ENCODE assay signal across 10 cellular contexts in genomic region chr11:122741613-122742012, GRCh38.
DNase-seq lines count a peak whose midpoint lies in the region; ATAC-seq, FAIRE-seq and TF ChIP-seq lines count a peak whose summit lies in the region.
"Had no signal": no experiment of that assay in that cellular context is flagged by ENCODE, and none has a peak within 500 bp of the region (broad histone marks: within the 10 kb centered on the region; RNA-seq: fewer than 3 reads in every experiment).

No MANE protein-coding gene starts in this region.

- no peak overlapping the region for H2BK120ac ChIP-seq in H1 (replicated peaks; ENCODE audit: low read depth, low read length)

- H3K36me3 Mint-ChIP-seq in mesothelial cell of epicardium (no peaks in the 10 kb centered on the region), endodermal cell (ENCODE audit: low read depth) (no peaks in the 10 kb centered on the region), neural progenitor cell (no peaks in the 10 kb centered on the region)

- no peak overlapping the region for H2BK15ac ChIP-seq in H1 (ENCODE audit: low read length)

- peaks cover 0 to 6% (median 0%) of the 10 kb centered on the region in 4 experiments; a peak in 1 of 7 replicates for H3K27me3 ChIP-seq in H1 (replicated peaks in 1 of 4; ENCODE audit: control insufficient read depth in 3 of 4, extremely low read depth in 1 of 4, insufficient read depth in 3 of 4, low read length in 3 of 4)
- H3K27me3 ChIP-seq in tibial nerve: no peaks in the 10 kb centered on the region
- H3K27me3 ChIP-seq in endodermal cell (ENCODE audit: control insufficient read depth, insufficient read depth, low read length, poor library complexity, severe bottlenecking): peaks cover 9% of the 10 kb centered on the region
- H3K27me3 ChIP-seq in neural progenitor cell: no peaks in the 10 kb centered on the region

- no peak for FAIRE-seq in H1 (lab: Jason Lieb, UNC)

- H3K4me3 Mint-ChIP-seq in mesothelial cell of epicardium: no peak overlapping the region
- H3K4me3 Mint-ChIP-seq in endodermal cell: no peak overlapping the region
- no peak overlapping the region for H3K4me3 Mint-ChIP-seq in neural progenitor cell

- whole genome bisulfite sequencing in H1 (ENCODE audit: extremely low coverage in 1 of 2, insufficient coverage in 1 of 2, insufficient read length in 1 of 2, insufficient replicate concordance in 2 of 2, low coverage in 1 of 2, low lambda C conversion rate in 2 of 2, missing lambda C conversion rate in 1 of 2), 2 experiments: 88% methylated on average over 5 of the region's 6 CpGs; no CpG with 5 or more reads in 1 of the 2 experiments
- 48 to 51% methylated on average over 6 of the region's 6 CpGs for WGBS in tibial nerve, 2 donors
- WGBS in endodermal cell (ENCODE audit: insufficient coverage in 1 of 2, insufficient read length in 1 of 2), 2 experiments: 73 to 84% methylated on average over 4 to 6 of the region's 6 CpGs

- H4K20me1 ChIP-seq in H1 (replicated peaks in 1 of 2; ENCODE audit: control insufficient read depth in 1 of 2, insufficient read depth in 2 of 2, low read length in 2 of 2): peaks cover 0 to 5% of the 10 kb centered on the region in 2 experiments
- H4K20me1 ChIP-seq in neural progenitor cell (ENCODE audit: low read depth): no peaks in the 10 kb centered on the region

- H2AK5ac ChIP-seq in H1 (ENCODE audit: low read depth, low read length): no peak overlapping the region

- H3K79me1 ChIP-seq in H1 (ENCODE audit: low read depth, low read length): no peaks in the 10 kb centered on the region

- no peak for ATAC-seq in HG03175 (IDR thresholded peaks at IDR 0.05; ENCODE audit: unreplicated experiment)
- ATAC-seq in HG02852 (IDR thresholded peaks at IDR 0.05; ENCODE audit: unreplicated experiment): no peak

- no peaks in the 10 kb centered on the region for H3K36me3 ChIP-seq in H1 (ENCODE audit: control insufficient read depth in 2 of 4, insufficient read depth in 4 of 4, low read length in 3 of 4)
- no peaks in the 10 kb centered on the region for H3K36me3 ChIP-seq in tibial nerve
- H3K36me3 ChIP-seq in endodermal cell (ENCODE audit: control insufficient read depth, insufficient read depth, low read length): no peaks in the 10 kb centered on the region
- H3K36me3 ChIP-seq in neural progenitor cell: no peaks in the 10 kb centered on the region

- H3K27me3 Mint-ChIP-seq in mesothelial cell of epicardium (ENCODE audit: low read depth): peaks cover 1% of the 10 kb centered on the region
- H3K27me3 Mint-ChIP-seq in endodermal cell (ENCODE audit: insufficient read depth): no peaks in the 10 kb centered on the region
- H3K27me3 Mint-ChIP-seq in neural progenitor cell (ENCODE audit: insufficient read depth, low read depth): peaks cover 3% of the 10 kb centered on the region

- no peaks in the 10 kb centered on the region; a peak in 1 of 4 replicates for H3K79me2 ChIP-seq in H1 (ENCODE audit: control insufficient read depth in 1 of 2, insufficient read depth in 2 of 2, low read length in 2 of 2)
- H3K79me2 ChIP-seq in neural progenitor cell (ENCODE audit: low read depth): no peaks in the 10 kb centered on the region

- TF ChIP-seq POLR2A in H1 (IDR thresholded peaks at IDR 0.05; ENCODE audit: control extremely low read depth in 1 of 2, low read depth in 2 of 2, low read length in 2 of 2) (no peak), tibial nerve (IDR thresholded peaks at IDR 0.05) (no peak)

- H3K4me3 ChIP-seq in H1 (ENCODE audit: extremely low read depth in 1 of 4, insufficient read depth in 2 of 4, low read depth in 3 of 4, low read length in 4 of 4) (no peak overlapping the region), tibial nerve (no peak overlapping the region), endodermal cell (ENCODE audit: low read length) (no peak overlapping the region), neural progenitor cell (no peak overlapping the region)

- H3K27ac ChIP-seq in H1 (ENCODE audit: low read depth, low read length) (no peak overlapping the region), tibial nerve (peak overlapping the region in 3 of 4 donors; percentile 61 to 75 (median 74)), endodermal cell (ENCODE audit: low read depth, low read length) (no peak overlapping the region), neural progenitor cell (no peak overlapping the region)
- H3K27ac ChIP-seq: epithelial cell of prostate had no signal

- no peak overlapping the region for H3K9ac ChIP-seq in H1 (replicated peaks in 1 of 4; ENCODE audit: extremely low read depth in 1 of 4, low read depth in 3 of 4, low read length in 3 of 4)
- H3K9ac ChIP-seq in endodermal cell (ENCODE audit: extremely low read depth, low read length, poor library complexity, severe bottlenecking): no peak overlapping the region
- H3K9ac ChIP-seq in neural progenitor cell: no peak overlapping the region

- no peak overlapping the region for H4K8ac ChIP-seq in H1 (ENCODE audit: extremely low read depth, insufficient read depth, low read length)

- H3K14ac ChIP-seq in H1 (ENCODE audit: insufficient read length): no peak overlapping the region

- no peak overlapping the region for H2BK12ac ChIP-seq in H1 (ENCODE audit: low read depth, low read length)

- TF ChIP-seq EP300 in H1 (IDR thresholded peaks at IDR 0.05; ENCODE audit: borderline replicate concordance in 1 of 2, low read depth in 2 of 2, low read length in 2 of 2) (no peak), tibial nerve (IDR thresholded peaks at IDR 0.05) (peak in 1 of 2 donors; percentile 62)

- no peak for TF ChIP-seq RAD21 in H1 (IDR thresholded peaks at IDR 0.05 in 1 of 2, conservative IDR thresholded peaks at IDR 0.05 in 1 of 2; ENCODE audit: low read depth in 2 of 2, low read length in 2 of 2)

- no peak overlapping the region for H4K5ac ChIP-seq in H1 (ENCODE audit: insufficient read length, low read depth, low read length)

- peaks cover 10% of the 10 kb centered on the region for H3F3A ChIP-seq in neural progenitor cell (ENCODE audit: low read depth)

- no peak overlapping the region for H2BK5ac ChIP-seq in H1 (ENCODE audit: low read depth, low read length)

- H2BK20ac ChIP-seq in H1 (ENCODE audit: low read length): no peak overlapping the region

- DNase-seq in H1 (ENCODE audit: low read depth in 1 of 2, low spot score in 2 of 2) (no peak), mesothelial cell of epicardium (ENCODE audit: low spot score in 2 of 2, unreplicated experiment in 2 of 2) (no peak), tibial nerve (ENCODE audit: low spot score in 2 of 2) (peak; percentile 18 to 46), endodermal cell (no peak), neural progenitor cell (ENCODE audit: low spot score) (no peak)
- DNase-seq: NCI-H524 treated with DMSO at 0.1 percent for 48 hours had no signal

- H3K56ac ChIP-seq in H1 (replicated peaks; ENCODE audit: insufficient read length, low read depth, low read length): no peak overlapping the region

- no peaks in the 10 kb centered on the region for H3K23me2 ChIP-seq in H1 (ENCODE audit: low read depth, low read length)

- H3K9me3 Mint-ChIP-seq in mesothelial cell of epicardium (no peaks in the 10 kb centered on the region), endodermal cell (no peaks in the 10 kb centered on the region), neural progenitor cell (no peaks in the 10 kb centered on the region)

- H3K27ac Mint-ChIP-seq in mesothelial cell of epicardium (peak overlapping the region; percentile 26), endodermal cell (no peak overlapping the region), neural progenitor cell (no peak overlapping the region)

- no peak overlapping the region for H3K4ac ChIP-seq in H1 (replicated peaks; ENCODE audit: insufficient read length, low read depth, low read length)

- H3K23ac ChIP-seq in H1 (ENCODE audit: insufficient read length): no peak overlapping the region

- H3K18ac ChIP-seq in H1 (ENCODE audit: extremely low read depth, low read length): peak overlapping the region; percentile 54; the same call in 1 of the 2 replicates

- 0 out of 7 replicates have a peak, but pooled peaks cover 0 to 4% (median 1%) of the 10 kb centered on the region in 4 experiments for H3K4me1 ChIP-seq in H1 (replicated peaks in 1 of 4; ENCODE audit: control insufficient read depth in 3 of 4, insufficient read depth in 4 of 4, low read length in 3 of 4)
- peaks cover 0 to 23% (median 8%) of the 10 kb centered on the region in 4 donors for H3K4me1 ChIP-seq in tibial nerve
- peaks cover 3% of the 10 kb centered on the region for H3K4me1 ChIP-seq in endodermal cell (ENCODE audit: control insufficient read depth, insufficient read depth, low read length)
- H3K4me1 ChIP-seq in neural progenitor cell: peaks cover 10% of the 10 kb centered on the region

- H3K4me2 ChIP-seq in H1 (ENCODE audit: insufficient read depth in 1 of 2, low read depth in 2 of 2, low read length in 2 of 2) (no peak overlapping the region), neural progenitor cell (no peak overlapping the region)

- H3K9me3 ChIP-seq in H1 (ENCODE audit: insufficient read depth in 2 of 2, low read depth in 1 of 2, low read length in 1 of 2) (no peaks in the 10 kb centered on the region), tibial nerve (no peaks in the 10 kb centered on the region), endodermal cell (ENCODE audit: control insufficient read depth, low read length) (no peaks in the 10 kb centered on the region), neural progenitor cell (ENCODE audit: low read depth) (no peaks in the 10 kb centered on the region)

- no peak overlapping the region for H4K91ac ChIP-seq in H1 (replicated peaks; ENCODE audit: insufficient read length, low read length)

- H2AFZ ChIP-seq in H1 (ENCODE audit: low read length): no peak overlapping the region
- H2AFZ ChIP-seq in neural progenitor cell (replicated peaks): no peak overlapping the region

- POLR2A ChIA-PET in H1 (lab: Charles Lee; ENCODE audit: partially characterized antibody): no interaction called here

- CTCF ChIA-PET in H1 (lab: Charles Lee; ENCODE audit: partially characterized antibody): interaction anchor here (7.2 kb wide), 1 partner anchor 13 kb away, joined by 40 read pairs; no protein-coding TSS in a partner anchor

- no peak for TF ChIP-seq CTCF in H1 (IDR thresholded peaks at IDR 0.05; ENCODE audit: control extremely low read depth in 1 of 3, insufficient read depth in 1 of 3, low read depth in 1 of 3, low read length in 3 of 3)
- no peak for TF ChIP-seq CTCF in mesothelial cell of epicardium (IDR thresholded peaks at IDR 0.05; ENCODE audit: unreplicated experiment)
- no peak for TF ChIP-seq CTCF in tibial nerve (IDR thresholded peaks at IDR 0.05)
- no peak for TF ChIP-seq CTCF in endodermal cell (conservative IDR thresholded peaks at IDR 0.05)
- no peak for TF ChIP-seq CTCF in neural progenitor cell (IDR thresholded peaks at IDR 0.05)

- peaks cover 14% of the 10 kb centered on the region for H3K4me1 Mint-ChIP-seq in mesothelial cell of epicardium
- peaks cover 15% of the 10 kb centered on the region for H3K4me1 Mint-ChIP-seq in endodermal cell
- H3K4me1 Mint-ChIP-seq in neural progenitor cell: peaks cover 18% of the 10 kb centered on the region

TF ChIP-seq in PFSK-1, 5 proteins besides CTCF, POLR2A, EP300 and RAD21 (continues in another document):
- no peak; the same call in 1 of the 2 replicates for TF ChIP-seq SIN3A (IDR thresholded peaks at IDR 0.05; ENCODE audit: borderline replicate concordance, insufficient read depth, low read length)

Comparison
In these comparisons a context has a peak if more than half of its experiments do, and no peak if none do; other contexts are left out.
1. DNase-seq: peak in tibial nerve (2 of 2); none in H1 (0 of 2), mesothelial cell of epicardium (0 of 2), endodermal cell (single experiment) and neural progenitor cell (single experiment).
2. H3K27ac ChIP-seq: peak in tibial nerve (3 of 4); none in H1 (single experiment), endodermal cell (single experiment) and neural progenitor cell (single experiment).